20 cellular contexts compared by ENCODE assay signal in genomic region chr1:16094453-16095158, GRCh38. TPM values are rescaled to one million over a fixed set of nuclear protein-coding genes. Genes with fewer than 3 reads are reported as not detected.
DNase-seq lines count a peak whose midpoint lies in the region; ATAC-seq and TF ChIP-seq lines count a peak whose summit lies in the region.
"Had no signal": no experiment of that assay in that cellular context is flagged by ENCODE, and none has a peak within 500 bp of the region (broad histone marks: within the 10 kb centered on the region; RNA-seq: fewer than 3 reads in every experiment).

No MANE protein-coding gene starts in this region.

- 0 out of 2 replicates have a peak overlapping the region, but pooled peaks have one; percentile 4 for H3K14ac ChIP-seq in IMR-90 (replicated peaks; ENCODE audit: low read depth, low read length)

- DNase-seq in activated naive CD8-positive, alpha-beta T cell treated with anti-CD3 and anti-CD28 coated beads, Interleukin-2, amount 50 U/mL, for 24 hours: no peak
- no peak for DNase-seq in activated naive CD8-positive, alpha-beta T cell treated with anti-CD3 and anti-CD28 coated beads for 36 hours
- DNase-seq in IMR-90: no peak
- no peak for DNase-seq in mesendoderm
- DNase-seq in posterior vena cava (ENCODE audit: low spot score): peak; percentile 12
- DNase-seq in SK-N-DZ (ENCODE audit: low spot score): no peak
- DNase-seq in SW 1271 (lab: John Stamatoyannopoulos, UW): no peak
- DNase-seq in GM19238 (ENCODE audit: insufficient read length, low spot score): no peak
- DNase-seq: DMS79, Kasumi-1, NCI-H1694, NCI-H2081, NCI-H2171 treated with DMSO at 0.1 percent for 48 hours, NCI-H446, NCI-H526, OCI-M1, SJCRH30 had no signal

- H3K36me3 Mint-ChIP-seq in activated naive CD8-positive, alpha-beta T cell treated with anti-CD3 and anti-CD28 coated beads, Interleukin-2, amount 50 U/mL, for 24 hours (ENCODE audit: low read depth): no peaks in the 10 kb centered on the region
- H3K36me3 Mint-ChIP-seq in activated naive CD8-positive, alpha-beta T cell treated with anti-CD3 and anti-CD28 coated beads for 36 hours: no peaks in the 10 kb centered on the region
- H3K36me3 Mint-ChIP-seq: CD14-positive monocyte had no signal

- H3K36me3 ChIP-seq in IMR-90 (ENCODE audit: control insufficient read depth, insufficient read depth, low read length): no peaks in the 10 kb centered on the region
- no peaks in the 10 kb centered on the region for H3K36me3 ChIP-seq in mesendoderm (ENCODE audit: control insufficient read depth, insufficient read depth, low read length)
- H3K36me3 ChIP-seq: SJCRH30 had no signal

- peaks cover 6% of the 10 kb centered on the region for H3K27me3 Mint-ChIP-seq in activated naive CD8-positive, alpha-beta T cell treated with anti-CD3 and anti-CD28 coated beads, Interleukin-2, amount 50 U/mL, for 24 hours
- peaks cover 7% of the 10 kb centered on the region for H3K27me3 Mint-ChIP-seq in activated naive CD8-positive, alpha-beta T cell treated with anti-CD3 and anti-CD28 coated beads for 36 hours

- H4K5ac ChIP-seq in IMR-90 (ENCODE audit: low read depth, low read length) (no peak overlapping the region), mesendoderm (ENCODE audit: low read length) (no peak overlapping the region)

- H2AK9ac ChIP-seq in IMR-90 (replicated peaks; ENCODE audit: low read depth, low read length, poor library complexity): no peak overlapping the region

- peak overlapping the region; percentile 46 for H3K27ac Mint-ChIP-seq in activated naive CD8-positive, alpha-beta T cell treated with anti-CD3 and anti-CD28 coated beads, Interleukin-2, amount 50 U/mL, for 24 hours
- H3K27ac Mint-ChIP-seq in activated naive CD8-positive, alpha-beta T cell treated with anti-CD3 and anti-CD28 coated beads for 36 hours: no peak overlapping the region

- no peak overlapping the region for H2AFZ ChIP-seq in IMR-90 (replicated peaks; ENCODE audit: low read length, poor library complexity)

- no peak overlapping the region for H3K4ac ChIP-seq in IMR-90 (ENCODE audit: low read depth, low read length)
- H3K4ac ChIP-seq in mesendoderm (ENCODE audit: low read depth, low read length): no peak overlapping the region

- no peak overlapping the region for H4K91ac ChIP-seq in IMR-90 (ENCODE audit: insufficient read depth, low read depth, low read length)

- H3K4me3 Mint-ChIP-seq in activated naive CD8-positive, alpha-beta T cell treated with anti-CD3 and anti-CD28 coated beads, Interleukin-2, amount 50 U/mL, for 24 hours: no peak overlapping the region
- no peak overlapping the region for H3K4me3 Mint-ChIP-seq in activated naive CD8-positive, alpha-beta T cell treated with anti-CD3 and anti-CD28 coated beads for 36 hours
- H3K4me3 Mint-ChIP-seq: CD14-positive monocyte had no signal

- no peaks in the 10 kb centered on the region for H3K9me3 Mint-ChIP-seq in activated naive CD8-positive, alpha-beta T cell treated with anti-CD3 and anti-CD28 coated beads, Interleukin-2, amount 50 U/mL, for 24 hours
- H3K9me3 Mint-ChIP-seq in activated naive CD8-positive, alpha-beta T cell treated with anti-CD3 and anti-CD28 coated beads for 36 hours: no peaks in the 10 kb centered on the region

- H3K27ac ChIP-seq in IMR-90 (ENCODE audit: insufficient read depth, low read length): no peak overlapping the region
- H3K27ac ChIP-seq in mesendoderm (ENCODE audit: low read depth, low read length): no peak overlapping the region
- H3K27ac ChIP-seq: SJCRH30 had no signal

- POLR2A ChIA-PET in IMR-90 (lab: Charles Lee; ENCODE audit: unreplicated experiment): no interaction called here

- ATAC-seq in activated naive CD8-positive, alpha-beta T cell treated with anti-CD3 and anti-CD28 coated beads, Interleukin-2, amount 50 U/mL, for 24 hours: no peak
- no peak for ATAC-seq in IMR-90 (ENCODE audit: low read depth)

- no peak overlapping the region for H2AK5ac ChIP-seq in IMR-90 (ENCODE audit: low read depth, low read length)
- H2AK5ac ChIP-seq in mesendoderm (ENCODE audit: low read length): peak overlapping the region; percentile 71

- no peak overlapping the region for H3K4me3 ChIP-seq in IMR-90 (ENCODE audit: insufficient read depth, low read depth, low read length)
- no peak overlapping the region for H3K4me3 ChIP-seq in mesendoderm (ENCODE audit: low read length)
- H3K4me3 ChIP-seq: SJCRH30 had no signal

- H3K23ac ChIP-seq in IMR-90 (ENCODE audit: low read depth, low read length) (no peak overlapping the region), mesendoderm (ENCODE audit: low read length) (no peak overlapping the region)

- no peak overlapping the region for H3K4me2 ChIP-seq in IMR-90 (ENCODE audit: low read depth, low read length)
- no peak overlapping the region for H3K4me2 ChIP-seq in mesendoderm (ENCODE audit: low read length)

- H4K8ac ChIP-seq in IMR-90 (ENCODE audit: low read depth in 2 of 2, low read length in 2 of 2) (no peak overlapping the region), mesendoderm (ENCODE audit: low read depth, low read length) (no peak overlapping the region)

- CTCF ChIA-PET in IMR-90 (lab: Yijun Ruan, JAX): no interaction called here

- no peaks in the 10 kb centered on the region for H3K9me1 ChIP-seq in IMR-90 (ENCODE audit: insufficient read depth, low read length)

- no peak overlapping the region for H2BK15ac ChIP-seq in IMR-90 (ENCODE audit: low read depth, low read length)
- no peak overlapping the region for H2BK15ac ChIP-seq in mesendoderm (replicated peaks; ENCODE audit: low read depth)

- intact Hi-C loops in IMR-90 (cut with micrococcal nuclease): no loop called here
- intact Hi-C loops in posterior vena cava (cut with DNase I): no loop called here

- H2BK120ac ChIP-seq in IMR-90 (ENCODE audit: low read depth, low read length) (0 out of 2 replicates have a peak overlapping the region, but pooled peaks have one; percentile 32), mesendoderm (ENCODE audit: low read depth, low read length) (no peak overlapping the region)

- peaks cover 7% of the 10 kb centered on the region; the same call in 1 of the 2 replicates for H3K27me3 ChIP-seq in IMR-90 (ENCODE audit: control insufficient read depth, insufficient read depth, low read length)
- H3K27me3 ChIP-seq in mesendoderm (ENCODE audit: insufficient read depth, low read length, poor library complexity): no peaks in the 10 kb centered on the region

- no peak overlapping the region for H3K9ac ChIP-seq in IMR-90 (ENCODE audit: low read depth, low read length)
- no peak overlapping the region for H3K9ac ChIP-seq in mesendoderm (ENCODE audit: low read length)

- H3K79me1 ChIP-seq in IMR-90 (ENCODE audit: low read depth in 1 of 2, low read length in 2 of 2) (no peaks in the 10 kb centered on the region), mesendoderm (ENCODE audit: low read length) (no peaks in the 10 kb centered on the region)

- dilution Hi-C loops in IMR-90 (cut with HindIII; ENCODE audit: low sequenced_read_pairs, unreplicated experiment): no loop called here

- no peaks in the 10 kb centered on the region for H3K79me2 ChIP-seq in mesendoderm (ENCODE audit: control insufficient read depth, insufficient read depth, low read length)

- H3K56ac ChIP-seq in IMR-90 (ENCODE audit: extremely low read depth, insufficient read depth, low read length): no peak overlapping the region
- peak overlapping the region; percentile 1 for H3K56ac ChIP-seq in mesendoderm (ENCODE audit: low read length)

- no TSS peak for BruUV-seq in IMR-90 (replicated peaks; lab: Mats Ljungman, UMichigan)

- no peak overlapping the region for H2BK20ac ChIP-seq in IMR-90 (ENCODE audit: low read depth, low read length)

- TF ChIP-seq RAD21 in IMR-90 (IDR thresholded peaks at IDR 0.05; ENCODE audit: low read length): no peak

- in situ Hi-C loops in IMR-90 (cut with MboI; ENCODE audit: low sequenced_read_pairs): no loop called here

- H2BK5ac ChIP-seq in IMR-90 (ENCODE audit: low read depth, low read length, poor library complexity, severe bottlenecking) (no peak overlapping the region), mesendoderm (ENCODE audit: low read length) (no peak overlapping the region)

- TF ChIP-seq POLR2A in IMR-90 (IDR thresholded peaks at IDR 0.05; ENCODE audit: low read depth, low read length): no peak

- no peaks in the 10 kb centered on the region for H3K9me3 ChIP-seq in IMR-90 (ENCODE audit: control insufficient read depth, insufficient read depth, low read length)

- no peaks in the 10 kb centered on the region for H3K4me1 Mint-ChIP-seq in activated naive CD8-positive, alpha-beta T cell treated with anti-CD3 and anti-CD28 coated beads, Interleukin-2, amount 50 U/mL, for 24 hours
- H3K4me1 Mint-ChIP-seq in activated naive CD8-positive, alpha-beta T cell treated with anti-CD3 and anti-CD28 coated beads for 36 hours: no peaks in the 10 kb centered on the region
- H3K4me1 Mint-ChIP-seq: CD14-positive monocyte had no signal

- no peaks in the 10 kb centered on the region for H4K20me1 ChIP-seq in IMR-90 (ENCODE audit: insufficient read depth, low read length)

- H3K18ac ChIP-seq in IMR-90 (ENCODE audit: low read depth, low read length) (no peak overlapping the region), mesendoderm (ENCODE audit: low read length) (no peak overlapping the region)

- no peak for TF ChIP-seq CTCF in IMR-90 (conservative IDR thresholded peaks at IDR 0.05; ENCODE audit: low read depth, low read length)

- WGBS in IMR-90 (ENCODE audit: extremely low coverage in 2 of 2, insufficient read length in 1 of 2), 2 experiments: 100% methylated on average over 1 of the region's 21 CpGs; no CpG with 5 or more reads in 1 of the 2 experiments
- WGBS in mesendoderm (ENCODE audit: extremely low coverage, insufficient coverage, low lambda C conversion rate): no CpG with 5 or more reads among the region's 21 CpGs

- H3K4me1 ChIP-seq in IMR-90 (ENCODE audit: control insufficient read depth, insufficient read depth, low read length) (peaks cover 4% of the 10 kb centered on the region), mesendoderm (ENCODE audit: control insufficient read depth, low read depth, low read length) (peaks cover 3% of the 10 kb centered on the region)

RNA-seq across cellular contexts. Expression of gene FAM131C, which starts 21.2 kb away (rescaled TPM):
- total RNA-seq in activated naive CD8-positive, alpha-beta T cell treated with anti-CD3 and anti-CD28 coated beads for 36 hours: under 1 TPM; 0.34 to 0.45 TPM
- total RNA-seq in IMR-90 (2012; rRNA removed) (0.18 and 0.28 TPM in 2 replicates), posterior vena cava (1 to 10 TPM in 1 of 2 donors, under 1 TPM in 1; 0.88 to 1.2 TPM)
- 0.56 and 1.0 TPM in 2 replicates for polyA plus RNA-seq in IMR-90 (2012; rRNA removed)
- 0.57 and 1.4 TPM in 2 replicates for polyA plus RNA-seq in IMR-90 (2012; cell fraction: cytosol; rRNA removed)
- polyA plus RNA-seq in IMR-90 (2012; cell fraction: nucleus; rRNA removed; ENCODE audit: low replicate concordance): 0.32 and 0.89 TPM in 2 replicates
- polyA plus RNA-seq in mesendoderm (2013, experiment 1 of 2): 0.25 TPM
- polyA plus RNA-seq in mesendoderm (2013, experiment 2 of 2): 0.20 TPM
- 0.13 TPM in 1 of 2 replicates, not detected in the other for polyA plus RNA-seq in SK-N-DZ (2014; cell fraction: cytosol; rRNA removed)
- polyA plus RNA-seq in SK-N-DZ (2014; cell fraction: nucleus; rRNA removed): not detected in 2 replicates
- total RNA-seq: MCF 10A, SJCRH30 had no signal
- polyA plus RNA-seq: CD14-positive monocyte had no signal

RNA-seq across cellular contexts. Expression of gene CLCNKB, which starts 51.0 kb away (rescaled TPM):
- not detected for total RNA-seq in activated naive CD8-positive, alpha-beta T cell treated with anti-CD3 and anti-CD28 coated beads for 36 hours
- total RNA-seq in IMR-90 (2012; rRNA removed): not detected in 2 replicates
- 0.09 and 0.11 TPM in 2 replicates for polyA plus RNA-seq in IMR-90 (2012; rRNA removed)
- 0.14 and 0.41 TPM in 2 replicates for polyA plus RNA-seq in IMR-90 (2012; cell fraction: cytosol; rRNA removed)
- 0.70 and 0.76 TPM in 2 replicates for polyA plus RNA-seq in IMR-90 (2012; cell fraction: nucleus; rRNA removed; ENCODE audit: low replicate concordance)
- polyA plus RNA-seq in mesendoderm (2013, experiment 1 of 2): 0.86 TPM
- polyA plus RNA-seq in mesendoderm (2013, experiment 2 of 2): 0.74 TPM
- total RNA-seq in posterior vena cava: under 1 TPM; 0.62 to 0.88 TPM
- 0.65 TPM in 1 of 2 replicates, not detected in the other for polyA plus RNA-seq in SK-N-DZ (2014; cell fraction: cytosol; rRNA removed)
- 0.12 TPM in 1 of 2 replicates, not detected in the other for polyA plus RNA-seq in SK-N-DZ (2014; cell fraction: nucleus; rRNA removed)
- total RNA-seq: A172, MCF 10A, SJCRH30 had no signal
- polyA plus RNA-seq: CD14-positive monocyte had no signal
